Comparison of ENCODE assay signal across 1 cellular context in the genomic region with DNA sequence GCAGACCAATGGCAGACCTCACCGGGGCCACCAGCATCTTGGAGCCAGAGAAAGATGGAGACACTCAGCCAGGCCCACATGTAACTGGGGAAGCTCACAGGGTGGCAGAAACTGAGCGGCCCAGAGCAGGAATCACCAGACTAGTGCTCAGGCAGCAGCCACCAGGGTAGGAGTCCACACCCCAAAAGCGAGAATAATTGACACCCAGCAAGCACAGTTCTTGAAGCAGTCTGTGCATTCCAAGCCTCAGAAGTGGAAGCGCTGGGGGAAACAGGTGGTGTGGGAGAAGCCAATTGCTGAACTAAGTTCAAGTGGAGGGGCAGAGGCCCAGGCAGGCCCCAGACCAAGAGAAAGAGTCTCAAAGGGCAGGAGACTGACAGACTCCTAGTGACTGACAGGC.
TF ChIP-seq lines count a peak whose summit lies in the region.

No MANE protein-coding gene starts in this region.

TF ChIP-seq in GM23338, 12 proteins besides CTCF, POLR2A, EP300 and RAD21 (continued from another document):
- TF ChIP-seq, protein P1, sequence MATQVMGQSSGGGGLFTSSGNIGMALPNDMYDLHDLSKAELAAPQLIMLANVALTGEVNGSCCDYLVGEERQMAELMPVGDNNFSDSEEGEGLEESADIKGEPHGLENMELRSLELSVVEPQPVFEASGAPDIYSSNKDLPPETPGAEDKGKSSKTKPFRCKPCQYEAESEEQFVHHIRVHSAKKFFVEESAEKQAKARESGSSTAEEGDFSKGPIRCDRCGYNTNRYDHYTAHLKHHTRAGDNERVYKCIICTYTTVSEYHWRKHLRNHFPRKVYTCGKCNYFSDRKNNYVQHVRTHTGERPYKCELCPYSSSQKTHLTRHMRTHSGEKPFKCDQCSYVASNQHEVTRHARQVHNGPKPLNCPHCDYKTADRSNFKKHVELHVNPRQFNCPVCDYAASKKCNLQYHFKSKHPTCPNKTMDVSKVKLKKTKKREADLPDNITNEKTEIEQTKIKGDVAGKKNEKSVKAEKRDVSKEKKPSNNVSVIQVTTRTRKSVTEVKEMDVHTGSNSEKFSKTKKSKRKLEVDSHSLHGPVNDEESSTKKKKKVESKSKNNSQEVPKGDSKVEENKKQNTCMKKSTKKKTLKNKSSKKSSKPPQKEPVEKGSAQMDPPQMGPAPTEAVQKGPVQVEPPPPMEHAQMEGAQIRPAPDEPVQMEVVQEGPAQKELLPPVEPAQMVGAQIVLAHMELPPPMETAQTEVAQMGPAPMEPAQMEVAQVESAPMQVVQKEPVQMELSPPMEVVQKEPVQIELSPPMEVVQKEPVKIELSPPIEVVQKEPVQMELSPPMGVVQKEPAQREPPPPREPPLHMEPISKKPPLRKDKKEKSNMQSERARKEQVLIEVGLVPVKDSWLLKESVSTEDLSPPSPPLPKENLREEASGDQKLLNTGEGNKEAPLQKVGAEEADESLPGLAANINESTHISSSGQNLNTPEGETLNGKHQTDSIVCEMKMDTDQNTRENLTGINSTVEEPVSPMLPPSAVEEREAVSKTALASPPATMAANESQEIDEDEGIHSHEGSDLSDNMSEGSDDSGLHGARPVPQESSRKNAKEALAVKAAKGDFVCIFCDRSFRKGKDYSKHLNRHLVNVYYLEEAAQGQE (IDR thresholded peaks at IDR 0.05; ENCODE audit: unreplicated experiment): no peak
- TF ChIP-seq ETS1 (IDR thresholded peaks at IDR 0.05) (no peak), JUNB (IDR thresholded peaks at IDR 0.05; ENCODE audit: unreplicated experiment) (no peak), ZNF114 (CRISPR knock-in tag; IDR thresholded peaks at IDR 0.05) (no peak), NANOG (IDR thresholded peaks at IDR 0.05; ENCODE audit: borderline replicate concordance) (no peak), ZNF331 (CRISPR knock-in tag; IDR thresholded peaks at IDR 0.05; ENCODE audit: low read depth) (no peak), CREB1 (CRISPR knock-in tag; IDR thresholded peaks at IDR 0.05; ENCODE audit: low read depth) (no peak), STAT1 (IDR thresholded peaks at IDR 0.05; ENCODE audit: unreplicated experiment) (no peak), POLR2AphosphoS5 (IDR thresholded peaks at IDR 0.05; ENCODE audit: low read depth) (no peak), EZH2phosphoT487 (IDR thresholded peaks at IDR 0.05; ENCODE audit: unreplicated experiment) (no peak)
- TF ChIP-seq, protein P2, sequence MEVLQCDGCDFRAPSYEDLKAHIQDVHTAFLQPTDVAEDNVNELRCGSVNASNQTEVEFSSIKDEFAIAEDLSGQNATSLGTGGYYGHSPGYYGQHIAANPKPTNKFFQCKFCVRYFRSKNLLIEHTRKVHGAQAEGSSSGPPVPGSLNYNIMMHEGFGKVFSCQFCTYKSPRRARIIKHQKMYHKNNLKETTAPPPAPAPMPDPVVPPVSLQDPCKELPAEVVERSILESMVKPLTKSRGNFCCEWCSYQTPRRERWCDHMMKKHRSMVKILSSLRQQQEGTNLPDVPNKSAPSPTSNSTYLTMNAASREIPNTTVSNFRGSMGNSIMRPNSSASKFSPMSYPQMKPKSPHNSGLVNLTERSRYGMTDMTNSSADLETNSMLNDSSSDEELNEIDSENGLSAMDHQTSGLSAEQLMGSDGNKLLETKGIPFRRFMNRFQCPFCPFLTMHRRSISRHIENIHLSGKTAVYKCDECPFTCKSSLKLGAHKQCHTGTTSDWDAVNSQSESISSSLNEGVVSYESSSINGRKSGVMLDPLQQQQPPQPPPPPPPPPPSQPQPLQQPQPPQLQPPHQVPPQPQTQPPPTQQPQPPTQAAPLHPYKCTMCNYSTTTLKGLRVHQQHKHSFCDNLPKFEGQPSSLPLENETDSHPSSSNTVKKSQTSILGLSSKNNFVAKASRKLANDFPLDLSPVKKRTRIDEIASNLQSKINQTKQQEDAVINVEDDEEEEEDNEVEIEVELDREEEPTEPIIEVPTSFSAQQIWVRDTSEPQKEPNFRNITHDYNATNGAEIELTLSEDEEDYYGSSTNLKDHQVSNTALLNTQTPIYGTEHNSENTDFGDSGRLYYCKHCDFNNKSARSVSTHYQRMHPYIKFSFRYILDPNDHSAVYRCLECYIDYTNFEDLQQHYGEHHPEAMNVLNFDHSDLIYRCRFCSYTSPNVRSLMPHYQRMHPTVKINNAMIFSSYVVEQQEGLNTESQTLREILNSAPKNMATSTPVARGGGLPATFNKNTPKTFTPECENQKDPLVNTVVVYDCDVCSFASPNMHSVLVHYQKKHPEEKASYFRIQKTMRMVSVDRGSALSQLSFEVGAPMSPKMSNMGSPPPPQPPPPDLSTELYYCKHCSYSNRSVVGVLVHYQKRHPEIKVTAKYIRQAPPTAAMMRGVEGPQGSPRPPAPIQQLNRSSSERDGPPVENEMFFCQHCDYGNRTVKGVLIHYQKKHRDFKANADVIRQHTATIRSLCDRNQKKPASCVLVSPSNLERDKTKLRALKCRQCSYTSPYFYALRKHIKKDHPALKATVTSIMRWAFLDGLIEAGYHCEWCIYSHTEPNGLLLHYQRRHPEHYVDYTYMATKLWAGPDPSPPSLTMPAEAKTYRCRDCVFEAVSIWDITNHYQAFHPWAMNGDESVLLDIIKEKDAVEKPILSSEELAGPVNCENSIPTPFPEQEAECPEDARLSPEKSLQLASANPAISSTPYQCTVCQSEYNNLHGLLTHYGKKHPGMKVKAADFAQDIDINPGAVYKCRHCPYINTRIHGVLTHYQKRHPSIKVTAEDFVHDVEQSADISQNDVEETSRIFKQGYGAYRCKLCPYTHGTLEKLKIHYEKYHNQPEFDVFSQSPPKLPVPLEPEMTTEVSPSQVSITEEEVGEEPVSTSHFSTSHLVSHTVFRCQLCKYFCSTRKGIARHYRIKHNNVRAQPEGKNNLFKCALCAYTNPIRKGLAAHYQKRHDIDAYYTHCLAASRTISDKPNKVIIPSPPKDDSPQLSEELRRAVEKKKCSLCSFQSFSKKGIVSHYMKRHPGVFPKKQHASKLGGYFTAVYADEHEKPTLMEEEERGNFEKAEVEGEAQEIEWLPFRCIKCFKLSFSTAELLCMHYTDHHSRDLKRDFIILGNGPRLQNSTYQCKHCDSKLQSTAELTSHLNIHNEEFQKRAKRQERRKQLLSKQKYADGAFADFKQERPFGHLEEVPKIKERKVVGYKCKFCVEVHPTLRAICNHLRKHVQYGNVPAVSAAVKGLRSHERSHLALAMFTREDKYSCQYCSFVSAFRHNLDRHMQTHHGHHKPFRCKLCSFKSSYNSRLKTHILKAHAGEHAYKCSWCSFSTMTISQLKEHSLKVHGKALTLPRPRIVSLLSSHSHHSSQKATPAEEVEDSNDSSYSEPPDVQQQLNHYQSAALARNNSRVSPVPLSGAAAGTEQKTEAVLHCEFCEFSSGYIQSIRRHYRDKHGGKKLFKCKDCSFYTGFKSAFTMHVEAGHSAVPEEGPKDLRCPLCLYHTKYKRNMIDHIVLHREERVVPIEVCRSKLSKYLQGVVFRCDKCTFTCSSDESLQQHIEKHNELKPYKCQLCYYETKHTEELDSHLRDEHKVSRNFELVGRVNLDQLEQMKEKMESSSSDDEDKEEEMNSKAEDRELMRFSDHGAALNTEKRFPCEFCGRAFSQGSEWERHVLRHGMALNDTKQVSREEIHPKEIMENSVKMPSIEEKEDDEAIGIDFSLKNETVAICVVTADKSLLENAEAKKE (CRISPR knock-in tag; IDR thresholded peaks at IDR 0.05): no peak
